In genomic region chr22:24244144-24244787, GRCh38 we compare ENCODE assay signal across 10 cellular contexts. TPM values are rescaled to one million over a fixed set of nuclear protein-coding genes. Genes with fewer than 3 reads are reported as not detected.
DNase-seq lines count a peak whose midpoint lies in the region; FAIRE-seq and TF ChIP-seq lines count a peak whose summit lies in the region.
"Had no signal": no experiment of that assay in that cellular context is flagged by ENCODE, and none has a peak within 500 bp of the region (broad histone marks: within the 10 kb centered on the region; RNA-seq: fewer than 3 reads in every experiment).

No MANE protein-coding gene starts in this region.

- no peaks in the 10 kb centered on the region for H3K27me3 Mint-ChIP-seq in astrocyte (ENCODE audit: low read depth, unreplicated experiment)

- peak; percentile 7 for DNase-seq in NCI-H82 (lab: John Stamatoyannopoulos, UW)
- DNase-seq in NCI-H82 treated with DMSO at 0.1 percent for 48 hours (lab: John Stamatoyannopoulos, UW; ENCODE audit: unreplicated experiment), result no peak
- peak; percentile 61 for DNase-seq in astrocyte (ENCODE audit: low read depth)
- peak; percentile 57 for DNase-seq in islet precursor cell
- DNase-seq in testis, result peak; percentile 45
- DNase-seq in RCC 7860 (ENCODE audit: low spot score), result no peak
- DNase-seq in hippocampal formation (lab: John Stamatoyannopoulos, UW), result no peak
- DNase-seq in DMS114 treated with DMSO at 0.1 percent for 48 hours (lab: John Stamatoyannopoulos, UW; ENCODE audit: unreplicated experiment), result no peak
- DNase-seq: foreskin keratinocyte; stimulated activated CD4-positive, alpha-beta T cell treated with anti-CD3 and anti-CD28 coated beads, Interleukin-15, amount 100 ng/mL, for 24 hours had no signal

- H3K36me3 ChIP-seq in astrocyte (ENCODE audit: insufficient read depth, low read length), result no peaks in the 10 kb centered on the region
- H3K36me3 ChIP-seq in testis (ENCODE audit: low read depth, missing control alignments), result no peaks in the 10 kb centered on the region

- no peaks in the 10 kb centered on the region for H3K9me3 Mint-ChIP-seq in astrocyte (ENCODE audit: unreplicated experiment)

- 23 to 51% methylated on average over 9 to 19 of the region's 19 CpGs for WGBS in testis, 2 donors

- no peak for TF ChIP-seq POLR2A in testis (IDR thresholded peaks at IDR 0.05)

- H3K4me1 ChIP-seq in astrocyte (ENCODE audit: insufficient read depth, low read length), result peaks cover 41% of the 10 kb centered on the region
- peaks cover 26% of the 10 kb centered on the region for H3K4me1 ChIP-seq in testis
- H3K4me1 ChIP-seq: foreskin keratinocyte had no signal

- FAIRE-seq in astrocyte (lab: Jason Lieb, UNC) (no peak), RCC 7860 (lab: Jason Lieb, UNC) (no peak)

- H2AFZ ChIP-seq in astrocyte (ENCODE audit: low read depth, low read length), result no peak overlapping the region

- H3K9ac ChIP-seq in astrocyte (ENCODE audit: low read length), result peak overlapping the region; percentile 6

- H3K4me3 ChIP-seq in astrocyte (ENCODE audit: insufficient read depth, low read depth, low read length) (no peak overlapping the region), testis (peak overlapping the region in 1 of 2 donors; percentile 44)

- peaks cover 17% of the 10 kb centered on the region for H3K4me1 Mint-ChIP-seq in astrocyte (ENCODE audit: low read depth, unreplicated experiment)

- TF ChIP-seq CTCF in astrocyte (IDR thresholded peaks at IDR 0.05; ENCODE audit: insufficient read depth, low read depth, low read length) (no peak), testis (IDR thresholded peaks at IDR 0.05) (no peak)

- H3K27me3 ChIP-seq in astrocyte (ENCODE audit: insufficient read depth, low read length) (no peaks in the 10 kb centered on the region), testis (no peaks in the 10 kb centered on the region)
- H3K27me3 ChIP-seq: foreskin keratinocyte had no signal

- no peak overlapping the region for H3K27ac Mint-ChIP-seq in astrocyte (ENCODE audit: unreplicated experiment)

- H3K4me2 ChIP-seq in astrocyte (ENCODE audit: low read length), result peak overlapping the region; percentile 72

- H3K36me3 Mint-ChIP-seq in astrocyte (ENCODE audit: low read depth, unreplicated experiment), result no peaks in the 10 kb centered on the region

- H3K79me2 ChIP-seq in astrocyte (ENCODE audit: insufficient read depth, low read length), result no peaks in the 10 kb centered on the region

- intact Hi-C loops in testis (cut with DNase I; ENCODE audit: low total_unique reads), result no loop called here

- H3K9me3 ChIP-seq in astrocyte (ENCODE audit: insufficient read depth, low read depth, low read length), result no peaks in the 10 kb centered on the region
- H3K9me3 ChIP-seq in testis, result no peaks in the 10 kb centered on the region

- no peak overlapping the region for H3K4me3 Mint-ChIP-seq in astrocyte (ENCODE audit: unreplicated experiment)

- H4K20me1 ChIP-seq in astrocyte (ENCODE audit: insufficient read depth, low read length), result no peaks in the 10 kb centered on the region

- H3K27ac ChIP-seq in astrocyte (ENCODE audit: low read depth, low read length) (no peak overlapping the region), testis (peak overlapping the region; percentile 50 to 56)
- H3K27ac ChIP-seq: foreskin keratinocyte had no signal

RNA-seq across cellular contexts. Expression of gene GGT5, which starts 0.6 kb away (rescaled TPM):
- total RNA-seq in astrocyte, result 0.64 and 0.89 TPM in 2 replicates
- 10 to 100 TPM; 15.0 to 22.9 TPM for total RNA-seq in testis
- 27.1 TPM for polyA plus RNA-seq in testis (ENCODE audit: insufficient read depth, low read depth, low replicate concordance)
- total RNA-seq: foreskin keratinocyte had no signal
- polyA plus RNA-seq: foreskin keratinocyte had no signal

RNA-seq across cellular contexts. Expression of gene SPECC1L, which starts 26.4 kb away (rescaled TPM):
- 64.8 and 69.2 TPM in 2 replicates for total RNA-seq in astrocyte
- total RNA-seq in testis, result 10 to 100 TPM; 82.3 to 83.6 TPM
- 70.0 TPM for polyA plus RNA-seq in testis (ENCODE audit: insufficient read depth, low read depth, low replicate concordance)

Comparison
In these comparisons a context has a peak if more than half of its experiments do, and no peak if none do; other contexts are left out.
1. DNase-seq: peak in NCI-H82 (single experiment), astrocyte (single experiment), islet precursor cell (single experiment) and testis (single experiment); none in NCI-H82 treated with DMSO at 0.1 percent for 48 hours (single experiment), RCC 7860 (single experiment), hippocampal formation (0 of 2) and DMS114 treated with DMSO at 0.1 percent for 48 hours (single experiment).